8 cellular contexts compared by ENCODE assay signal in genomic region chr6:106446287-106446885, GRCh38.
DNase-seq lines count a peak whose midpoint lies in the region; TF ChIP-seq lines count a peak whose summit lies in the region.

No MANE protein-coding gene starts in this region.

- CTCF ChIA-PET in MCF 10A (lab: Yijun Ruan, JAX): interaction anchor here (0.6 to 16.1 kb wide), 13 partner anchors 90 to 1001 kb away, joined by 3 to 404 read pairs (median 5); no protein-coding TSS in a partner anchor
- CTCF ChIA-PET in activated CD4-positive, alpha-beta T cell treated with anti-CD3 and anti-CD28 coated beads, Interleukin-2, amount 10 ng/mL, durations not matched to agents 7 days and 5 days (lab: Charles Lee): interaction anchor here (0.6 to 5.0 kb wide), 3 partner anchors 111 to 120 kb away, joined by 4 to 31 read pairs (median 5); no protein-coding TSS in a partner anchor

- no TSS peak for BruUV-seq in MCF 10A (replicated peaks; lab: Mats Ljungman, UMichigan)

- H3K27me3 Mint-ChIP-seq in MCF 10A (ENCODE audit: insufficient read depth, unreplicated experiment): no peaks in the 10 kb centered on the region
- H3K27me3 Mint-ChIP-seq in nephron progenitor cell (ENCODE audit: low read depth, poor library complexity): peaks cover 25% of the 10 kb centered on the region
- H3K27me3 Mint-ChIP-seq in activated CD4-positive, alpha-beta T cell treated with anti-CD3 and anti-CD28 coated beads, Interleukin-2, amount 10 ng/mL, durations not matched to agents 7 days and 5 days: peaks cover 18% of the 10 kb centered on the region

- H3K4me1 Mint-ChIP-seq in MCF 10A (ENCODE audit: insufficient read depth, unreplicated experiment) (peaks cover 16% of the 10 kb centered on the region), nephron progenitor cell (peaks cover 5% of the 10 kb centered on the region)
- peaks cover 16% of the 10 kb centered on the region for H3K4me1 Mint-ChIP-seq in activated CD4-positive, alpha-beta T cell treated with anti-CD3 and anti-CD28 coated beads, Interleukin-2, amount 10 ng/mL, durations not matched to agents 7 days and 5 days

- POLR2A ChIA-PET in MCF 10A (lab: Yijun Ruan, JAX): no interaction called here
- POLR2A ChIA-PET in activated CD4-positive, alpha-beta T cell treated with anti-CD3 and anti-CD28 coated beads, Interleukin-2, amount 10 ng/mL, durations not matched to agents 7 days and 5 days (lab: Charles Lee): no interaction called here

- H3K36me3 Mint-ChIP-seq in MCF 10A (ENCODE audit: insufficient read depth, unreplicated experiment) (no peaks in the 10 kb centered on the region), nephron progenitor cell (ENCODE audit: low read depth) (no peaks in the 10 kb centered on the region)
- H3K36me3 Mint-ChIP-seq in activated CD4-positive, alpha-beta T cell treated with anti-CD3 and anti-CD28 coated beads, Interleukin-2, amount 10 ng/mL, durations not matched to agents 7 days and 5 days (ENCODE audit: low read depth): no peaks in the 10 kb centered on the region

- H3K4me3 Mint-ChIP-seq in MCF 10A (ENCODE audit: unreplicated experiment): no peak overlapping the region
- no peak overlapping the region for H3K4me3 Mint-ChIP-seq in nephron progenitor cell
- H3K4me3 Mint-ChIP-seq in activated CD4-positive, alpha-beta T cell treated with anti-CD3 and anti-CD28 coated beads, Interleukin-2, amount 10 ng/mL, durations not matched to agents 7 days and 5 days: no peak overlapping the region

- TF ChIP-seq CTCF in MCF 10A (IDR thresholded peaks at IDR 0.05; ENCODE audit: unreplicated experiment) (peak; percentile 65), nephron progenitor cell (IDR thresholded peaks at IDR 0.05) (peak; percentile 51)

- intact Hi-C loops in MCF 10A (cut with micrococcal nuclease): loop anchor here (1.0 to 10.0 kb wide), 5 partner anchors 110 to 962 kb away; no protein-coding TSS in a partner anchor

- peak; percentile 19 for DNase-seq in EH (ENCODE audit: low read depth)
- DNase-seq in MV-4-11 (lab: John Stamatoyannopoulos, UW): peak; percentile 29
- DNase-seq in MCF 10A (ENCODE audit: unreplicated experiment): peak; percentile 33
- DNase-seq in nephron progenitor cell: no peak
- DNase-seq in cerebellar cortex (ENCODE audit: low spot score): no peak
- no peak for DNase-seq in activated CD4-positive, alpha-beta T cell treated with anti-CD3 and anti-CD28 coated beads, Interleukin-2, amount 10 ng/mL, durations not matched to agents 7 days and 5 days
- DNase-seq in iPS-NIHi7 (ENCODE audit: extremely low spot score): no peak
- DNase-seq in activated naive CD4-positive, alpha-beta T cell (lab: John Stamatoyannopoulos, UW): no peak

- H3K27ac Mint-ChIP-seq in MCF 10A (ENCODE audit: low read depth, unreplicated experiment) (no peak overlapping the region), nephron progenitor cell (no peak overlapping the region)
- H3K27ac Mint-ChIP-seq in activated CD4-positive, alpha-beta T cell treated with anti-CD3 and anti-CD28 coated beads, Interleukin-2, amount 10 ng/mL, durations not matched to agents 7 days and 5 days: no peak overlapping the region

- H3K9me3 Mint-ChIP-seq in MCF 10A (ENCODE audit: unreplicated experiment) (no peaks in the 10 kb centered on the region), nephron progenitor cell (no peaks in the 10 kb centered on the region)
- H3K9me3 Mint-ChIP-seq in activated CD4-positive, alpha-beta T cell treated with anti-CD3 and anti-CD28 coated beads, Interleukin-2, amount 10 ng/mL, durations not matched to agents 7 days and 5 days: no peaks in the 10 kb centered on the region

Comparison
In these comparisons a context has a peak if more than half of its experiments do, and no peak if none do; other contexts are left out.
1. DNase-seq: peak in EH (single experiment), MV-4-11 (single experiment) and MCF 10A (single experiment); none in nephron progenitor cell (single experiment), cerebellar cortex (single experiment), activated CD4-positive, alpha-beta T cell treated with anti-CD3 and anti-CD28 coated beads, Interleukin-2, amount 10 ng/mL, durations not matched to agents 7 days and 5 days (single experiment), iPS-NIHi7 (single experiment) and activated naive CD4-positive, alpha-beta T cell (0 of 4).